ENCODE assay signal across 26 cellular contexts in genomic region chr19:16922592-16922934, GRCh38. TPM values are rescaled to one million over a fixed set of nuclear protein-coding genes. Genes with fewer than 3 reads are reported as not detected.
"Had no signal": no experiment of that assay in that cellular context is flagged by ENCODE, and none has a peak within 500 bp of the region (broad histone marks: within the 10 kb centered on the region; RNA-seq: fewer than 3 reads in every experiment).

No MANE protein-coding gene starts in this region.

- FAIRE-seq: RCC 7860 had no signal

- H3K4me1 Mint-ChIP-seq: activated naive CD4-positive, alpha-beta T cell treated with anti-CD3 and anti-CD28 coated beads, Interleukin-2, amount 10 ng/mL, durations not matched to agents 7 days and 5 days; activated naive CD8-positive, alpha-beta T cell treated with anti-CD3 and anti-CD28 coated beads, Interleukin-2, amount 10 ng/mL, durations not matched to agents 7 days and 5 days; WTC11 had no signal

- H3K27ac ChIP-seq: breast epithelium had no signal

- H3K27ac Mint-ChIP-seq: activated CD8-positive, alpha-beta T cell treated with anti-CD3 and anti-CD28 coated beads, Interleukin-2, amount 10 ng/mL, durations not matched to agents 7 days and 5 days; activated naive CD4-positive, alpha-beta T cell treated with anti-CD3 and anti-CD28 coated beads, Interleukin-2, amount 10 ng/mL, durations not matched to agents 7 days and 5 days; activated naive CD8-positive, alpha-beta T cell treated with anti-CD3 and anti-CD28 coated beads, Interleukin-2, amount 10 ng/mL, durations not matched to agents 7 days and 5 days; activated T-helper 2 cell treated with anti-CD3 and anti-CD28 coated beads, Interferon-gamma antibody, Interleukin-2, Interleukin-4, amounts not matched to agents 10 μg/mL and 5 μg/mL and 100 μg/mL, durations not matched to agents 14 hours and 24 hours and 36 hours; T-helper 1 cell treated with Interleukin-12 subunit alpha and Interleukin-12 subunit beta and Interleukin-4 antibody, amounts not matched to agents 30 μg/mL and 1 μg/mL, for 36 hours; WTC11 had no signal

- H3K36me3 Mint-ChIP-seq: activated naive CD8-positive, alpha-beta T cell treated with anti-CD3 and anti-CD28 coated beads, Interleukin-2, amount 10 ng/mL, durations not matched to agents 7 days and 5 days had no signal

- H3K36me3 ChIP-seq: breast epithelium had no signal

- H3K4me3 Mint-ChIP-seq: activated CD8-positive, alpha-beta T cell treated with anti-CD3 and anti-CD28 coated beads, Interleukin-2, amount 10 ng/mL, durations not matched to agents 7 days and 5 days; activated naive CD4-positive, alpha-beta T cell treated with anti-CD3 and anti-CD28 coated beads, Interleukin-2, amount 10 ng/mL, durations not matched to agents 7 days and 5 days; activated naive CD8-positive, alpha-beta T cell treated with anti-CD3 and anti-CD28 coated beads, Interleukin-2, amount 10 ng/mL, durations not matched to agents 7 days and 5 days; T-helper 1 cell treated with Interleukin-12 subunit alpha and Interleukin-12 subunit beta and Interleukin-4 antibody, amounts not matched to agents 30 μg/mL and 1 μg/mL, for 36 hours; WTC11 had no signal

- ATAC-seq: activated CD8-positive, alpha-beta T cell treated with anti-CD3 and anti-CD28 coated beads, Interleukin-2, amount 10 ng/mL, durations not matched to agents 7 days and 5 days; PC-3; WTC11 had no signal

- H3K27me3 ChIP-seq: breast epithelium had no signal

- H3K27me3 Mint-ChIP-seq: activated naive CD8-positive, alpha-beta T cell treated with anti-CD3 and anti-CD28 coated beads, Interleukin-2, amount 10 ng/mL, durations not matched to agents 7 days and 5 days had no signal

- H3K4me3 ChIP-seq: breast epithelium had no signal

- H3K4me1 ChIP-seq: breast epithelium had no signal

- DNase-seq: activated CD4-positive, alpha-beta T cell treated with anti-CD3 and anti-CD28 coated beads for 48 hours; activated CD4-positive, alpha-beta T cell treated with anti-CD3 and anti-CD28 coated beads, Interleukin-2, amount 50 U/mL, for 4 hours; activated CD4-positive, CD25-positive, alpha-beta regulatory T cell treated with anti-CD3 and anti-CD28 coated beads, Interleukin-2, amount 50 U/mL, for 72 hours; activated CD8-positive, alpha-beta T cell treated with anti-CD3 and anti-CD28 coated beads, Interleukin-2, amount 10 ng/mL, durations not matched to agents 7 days and 5 days; activated gamma-delta T cell treated with Interleukin-2 at 50 U/mL for 16 hours; activated naive CD4-positive, alpha-beta T cell treated with anti-CD3 and anti-CD28 coated beads, Interleukin-2, amount 10 ng/mL, durations not matched to agents 7 days and 5 days; activated naive CD8-positive, alpha-beta T cell treated with anti-CD3 and anti-CD28 coated beads, Interleukin-2, amount 10 ng/mL, durations not matched to agents 7 days and 5 days; activated T-cell treated with anti-CD3 and anti-CD28 coated beads, Interleukin-2, amount 50 U/mL, for 48 hours; central memory CD4-positive, alpha-beta T cell; Karpas-422; MM.1S; NCI-H1105 treated with DMSO at 0.1 percent for 48 hours; NCI-H1436 treated with DMSO at 0.1 percent for 48 hours; NCI-H187; NCI-H2081; NCI-H446; NCI-H524; PC-3; SHP77 treated with DMSO at 0.1 percent for 48 hours; T-helper 9 cell had no signal

RNA-seq across cellular contexts. Expression of gene F2RL3, which starts 33.8 kb away (rescaled TPM):
- total RNA-seq: activated T-helper 2 cell treated with anti-CD3 and anti-CD28 coated beads, Interferon-gamma antibody, Interleukin-2, Interleukin-4, amounts not matched to agents 10 μg/mL and 5 μg/mL and 100 μg/mL, durations not matched to agents 14 hours and 24 hours and 36 hours; SK-MEL-5 had no signal
